10 cellular contexts compared by ENCODE assay signal in genomic region chr5:172800088-172800551, GRCh38. TPM values are rescaled to one million over a fixed set of nuclear protein-coding genes. Genes with fewer than 3 reads are reported as not detected.
DNase-seq lines count a peak whose midpoint lies in the region; ATAC-seq, FAIRE-seq and TF ChIP-seq lines count a peak whose summit lies in the region.
"Had no signal": no experiment of that assay in that cellular context is flagged by ENCODE, and none has a peak within 500 bp of the region (broad histone marks: within the 10 kb centered on the region; RNA-seq: fewer than 3 reads in every experiment).

No MANE protein-coding gene starts in this region.

- intact Hi-C loops in uterus (cut with DNase I; ENCODE audit: low total_unique reads) = no loop called here

- FAIRE-seq in frontal cortex (lab: Jason Lieb, UNC) = no peak
- FAIRE-seq: GM19239 had no signal

- 32 to 53% methylated on average over 16 of the region's 16 CpGs for WGBS in lung, 2 donors

- H3K4me1 ChIP-seq in lung (ENCODE audit: control insufficient read depth in 2 of 2, insufficient read depth in 2 of 2, low read length in 2 of 2) (peaks cover 0 to 24% of the 10 kb centered on the region in 2 donors), uterus (no peaks in the 10 kb centered on the region)

- H3K36me3 ChIP-seq in lung (ENCODE audit: control insufficient read depth in 2 of 2, insufficient read depth in 2 of 2, low read length in 2 of 2) = no peaks in the 10 kb centered on the region
- H3K36me3 ChIP-seq in uterus = no peaks in the 10 kb centered on the region

- H3K27me3 ChIP-seq in lung (ENCODE audit: control insufficient read depth, insufficient read depth) = no peaks in the 10 kb centered on the region
- H3K27me3 ChIP-seq in uterus = no peaks in the 10 kb centered on the region

- TF ChIP-seq CTCF in coronary artery (IDR thresholded peaks at IDR 0.05) = no peak
- no peak for TF ChIP-seq CTCF in lung (IDR thresholded peaks at IDR 0.05; ENCODE audit: control extremely low read depth, extremely low read depth)
- TF ChIP-seq CTCF in uterus (IDR thresholded peaks at IDR 0.05) = no peak

- H3K4me3 ChIP-seq in coronary artery (no peak overlapping the region), lung (no peak overlapping the region), uterus (no peak overlapping the region)

- ATAC-seq in lung (ENCODE audit: insufficient read depth, low FRiP score) = peak; percentile 64

- peak; percentile 99 for DNase-seq in NCI-H226
- DNase-seq in coronary artery (ENCODE audit: low spot score) = no peak
- DNase-seq in lung (ENCODE audit: low spot score) = peak; percentile 84
- peak; percentile 44 to 64 for DNase-seq in uterus
- DNase-seq in activated CD4-positive, alpha-beta T cell treated with anti-CD3 and anti-CD28 coated beads for 48 hours = no peak
- no peak for DNase-seq in frontal cortex (ENCODE audit: low spot score in 2 of 2)
- DNase-seq in retina = no peak
- DNase-seq: NCI-H1417; stimulated activated CD8-positive, alpha-beta memory T cell treated with anti-CD3 and anti-CD28 coated beads, Interleukin-4, amount 100 ng/mL, for 48 hours had no signal

- H3K9me3 ChIP-seq in lung (ENCODE audit: control insufficient read depth in 2 of 2, insufficient read depth in 1 of 2, low read length in 1 of 2) (no peaks in the 10 kb centered on the region), uterus (no peaks in the 10 kb centered on the region)

- TF ChIP-seq POLR2A in uterus (IDR thresholded peaks at IDR 0.05) = no peak

- peak overlapping the region; percentile 89 to 96 for H3K27ac ChIP-seq in coronary artery
- peak overlapping the region in 1 of 2 donors; percentile 94 for H3K27ac ChIP-seq in lung (ENCODE audit: low read depth in 1 of 2, low read length in 1 of 2)
- peak overlapping the region; percentile 92 to 97 for H3K27ac ChIP-seq in uterus

RNA-seq across cellular contexts. Expression of gene DUSP1, which starts 29.1 kb away (rescaled TPM):
- total RNA-seq in lung = 100 to 1,000 TPM; 310 to 377 TPM
- 1,000 to 10,000 TPM in 1 of 2 donors, 100 to 1,000 TPM in 1; 138 to 1,153 TPM for polyA plus RNA-seq in lung
- 1,000 to 10,000 TPM in 1 of 4 donors, 100 to 1,000 TPM in 3; 189 to 2,046 (median 515) TPM for total RNA-seq in uterus
- total RNA-seq in frontal cortex = 32.2 TPM

RNA-seq across cellular contexts. Expression of gene ERGIC1, which starts 33.9 kb away (rescaled TPM):
- 100 to 1,000 TPM in 1 of 2 donors, 10 to 100 TPM in 1; 62.2 to 215 TPM for total RNA-seq in lung
- polyA plus RNA-seq in lung = 100 to 1,000 TPM; 122 to 204 TPM
- total RNA-seq in uterus = 100 to 1,000 TPM in 1 of 4 donors, 10 to 100 TPM in 3; 34.8 to 130 (median 67.7) TPM
- total RNA-seq in frontal cortex = 33.0 TPM

Comparison
In these comparisons a context has a peak if more than half of its experiments do, and no peak if none do; other contexts are left out.
1. DNase-seq: peak in NCI-H226 (single experiment), lung (single experiment) and uterus (2 of 2); none in coronary artery (single experiment), activated CD4-positive, alpha-beta T cell treated with anti-CD3 and anti-CD28 coated beads for 48 hours (single experiment), frontal cortex (0 of 2) and retina (single experiment).